ENCODE assay signal across 9 cellular contexts in the genomic region with DNA sequence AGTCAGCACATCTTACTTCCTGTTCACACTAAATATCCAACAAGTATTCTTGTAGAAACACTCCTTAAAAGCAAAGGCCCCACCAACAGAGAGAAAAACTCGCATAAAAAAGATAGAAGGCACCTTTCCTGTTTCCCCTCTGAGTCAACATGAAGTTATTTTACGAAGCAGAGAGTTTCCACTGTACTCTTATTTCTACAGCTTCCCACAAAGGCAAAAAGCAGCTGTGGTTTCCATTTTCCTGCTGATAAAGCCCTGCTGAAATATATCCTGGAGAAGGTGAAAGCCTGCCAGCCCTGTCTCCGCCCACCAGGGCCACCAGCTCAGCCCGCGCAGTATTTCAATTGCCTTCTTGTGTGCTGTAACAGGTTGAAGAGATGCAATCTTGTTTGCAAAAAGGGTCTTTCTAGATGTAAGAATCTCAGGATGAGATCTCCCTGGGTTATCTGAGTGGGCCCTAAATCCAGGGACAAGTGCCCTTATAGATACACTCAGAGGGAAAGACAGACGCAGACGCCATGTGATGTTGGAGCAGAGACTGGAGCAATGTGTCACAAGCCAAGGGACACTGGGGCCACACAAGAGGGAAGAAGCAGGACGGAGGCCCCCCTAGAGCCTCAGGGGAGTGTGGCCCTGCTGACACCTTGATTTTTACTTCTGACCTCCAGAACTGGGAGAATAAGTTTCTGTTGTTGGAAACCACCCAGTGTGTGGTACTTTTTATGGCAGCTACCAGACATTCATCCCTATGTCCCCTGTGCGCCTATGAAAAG. TPM values are rescaled to one million over a fixed set of nuclear protein-coding genes. Genes with fewer than 3 reads are reported as not detected.
A peak's percentile ranks its signal among the peaks of the same experiment; 100 is the strongest.
DNase-seq lines count a peak whose midpoint lies in the region; ATAC-seq and TF ChIP-seq lines count a peak whose summit lies in the region.
"Had no signal": no experiment of that assay in that cellular context is flagged by ENCODE, and none has a peak within 500 bp of the region (broad histone marks: within the 10 kb centered on the region; RNA-seq: fewer than 3 reads in every experiment).

No MANE protein-coding gene starts in this region.

- peaks cover 6% of the 10 kb centered on the region for H3K4me1 ChIP-seq in foreskin keratinocyte
- H3K4me1 ChIP-seq in trophoblast cell (ENCODE audit: control insufficient read depth in 1 of 2, insufficient read depth in 2 of 2, low read length in 2 of 2): peaks cover 2 to 5% of the 10 kb centered on the region in 2 experiments

- H3K27me3 Mint-ChIP-seq in activated CD4-positive, alpha-beta memory T cell treated with anti-CD3 and anti-CD28 coated beads for 36 hours: no peaks in the 10 kb centered on the region

- H3K9ac ChIP-seq in trophoblast cell (ENCODE audit: low read length): no peak overlapping the region

- H3K27ac ChIP-seq in foreskin keratinocyte (no peak overlapping the region), trophoblast cell (ENCODE audit: low read depth, low read length) (no peak overlapping the region)
- H3K27ac ChIP-seq: PC-9 had no signal

- H2BK120ac ChIP-seq in trophoblast cell (ENCODE audit: insufficient read depth, low read length, poor library complexity): no peak overlapping the region

- intact Hi-C loops in activated CD4-positive, alpha-beta memory T cell treated with anti-CD3 and anti-CD28 coated beads for 36 hours (cut with micrococcal nuclease): loop anchor here (1.0 kb wide), 2 partner anchors 11 to 14 kb away; no protein-coding TSS in a partner anchor

- no peak overlapping the region for H3K23ac ChIP-seq in trophoblast cell (ENCODE audit: low read length)

- H3K36me3 Mint-ChIP-seq in activated CD4-positive, alpha-beta memory T cell treated with anti-CD3 and anti-CD28 coated beads for 36 hours: peaks cover 65% of the 10 kb centered on the region

- H3K9me3 ChIP-seq in trophoblast cell (ENCODE audit: insufficient read depth, low read depth, low read length): peaks cover 3% of the 10 kb centered on the region

- POLR2A ChIA-PET in activated CD4-positive, alpha-beta memory T cell treated with anti-CD3 and anti-CD28 coated beads for 36 hours (lab: Charles Lee): interaction anchor here (0.6 to 2.8 kb wide), 12 partner anchors 10 to 71 kb away, joined by 3 to 17 read pairs (median 4); no protein-coding TSS in a partner anchor

- H3K4me3 ChIP-seq in trophoblast cell (ENCODE audit: low read depth, low read length): no peak overlapping the region
- H3K4me3 ChIP-seq: PC-9 had no signal

- H3K79me1 ChIP-seq in trophoblast cell (ENCODE audit: low read length): no peaks in the 10 kb centered on the region

- no peak overlapping the region for H2AK5ac ChIP-seq in trophoblast cell (ENCODE audit: low read length)

- H3K9me3 Mint-ChIP-seq in activated CD4-positive, alpha-beta memory T cell treated with anti-CD3 and anti-CD28 coated beads for 36 hours: peaks cover 12% of the 10 kb centered on the region

- no peak overlapping the region for H3K4me2 ChIP-seq in trophoblast cell (ENCODE audit: low read length)
- H3K4me2 ChIP-seq: PC-9 had no signal

- H3K4me1 Mint-ChIP-seq in activated CD4-positive, alpha-beta memory T cell treated with anti-CD3 and anti-CD28 coated beads for 36 hours (ENCODE audit: low read depth): peaks cover 88% of the 10 kb centered on the region

- no peak overlapping the region for H2BK12ac ChIP-seq in trophoblast cell (ENCODE audit: low read length)

- CTCF ChIA-PET in activated CD4-positive, alpha-beta memory T cell treated with anti-CD3 and anti-CD28 coated beads for 36 hours (lab: Charles Lee): interaction anchor here (1.0 to 1.9 kb wide), 5 partner anchors 13 to 71 kb away, joined by 3 to 7 read pairs (median 4); no protein-coding TSS in a partner anchor

- no peaks in the 10 kb centered on the region for H3K79me2 ChIP-seq in trophoblast cell (ENCODE audit: control insufficient read depth, insufficient read depth, low read length, poor library complexity)

- no peak for TF ChIP-seq CTCF in foreskin keratinocyte (conservative IDR thresholded peaks at IDR 0.05)

- H4K8ac ChIP-seq in trophoblast cell (ENCODE audit: low read depth, low read length): no peak overlapping the region

- H2AFZ ChIP-seq in trophoblast cell (ENCODE audit: insufficient read depth, low read length, poor library complexity): no peak overlapping the region
- H2AFZ ChIP-seq: PC-9 had no signal

- ATAC-seq in foreskin keratinocyte: peak; percentile 57
- ATAC-seq in HG03571 (IDR thresholded peaks at IDR 0.05; ENCODE audit: unreplicated experiment): no peak
- ATAC-seq in HG02678 (IDR thresholded peaks at IDR 0.05; ENCODE audit: unreplicated experiment): no peak

- WGBS in trophoblast cell (ENCODE audit: extremely low coverage, insufficient coverage, insufficient read length): no CpG with 5 or more reads among the region's 9 CpGs

- no peaks in the 10 kb centered on the region for H3K27me3 ChIP-seq in foreskin keratinocyte
- H3K27me3 ChIP-seq in trophoblast cell (ENCODE audit: insufficient read depth, low read length): no peaks in the 10 kb centered on the region

- no peak overlapping the region for H4K91ac ChIP-seq in trophoblast cell (ENCODE audit: low read depth, low read length)

- no peaks in the 10 kb centered on the region for H3K36me3 ChIP-seq in trophoblast cell (ENCODE audit: control insufficient read depth in 1 of 2, insufficient read depth in 2 of 2, low read length in 2 of 2)

- H2BK5ac ChIP-seq in trophoblast cell (ENCODE audit: low read depth, low read length, poor library complexity): no peak overlapping the region

- peak overlapping the region; percentile 79 for H3K4me3 Mint-ChIP-seq in activated CD4-positive, alpha-beta memory T cell treated with anti-CD3 and anti-CD28 coated beads for 36 hours

- no peak overlapping the region for H3K14ac ChIP-seq in trophoblast cell (ENCODE audit: low read length)

- no peak overlapping the region for H3K18ac ChIP-seq in trophoblast cell (ENCODE audit: low read length)

- no peak overlapping the region for H3K4ac ChIP-seq in trophoblast cell (ENCODE audit: low read depth, low read length)

- peak overlapping the region; percentile 97 for H3K27ac Mint-ChIP-seq in activated CD4-positive, alpha-beta memory T cell treated with anti-CD3 and anti-CD28 coated beads for 36 hours

- peak; percentile 24 for DNase-seq in NOMO-1 treated with DMSO at 0.1 percent for 48 hours (lab: John Stamatoyannopoulos, UW; ENCODE audit: unreplicated experiment)
- DNase-seq in NOMO-1 treated with dmso at 0.1 percent for 144 hours (lab: John Stamatoyannopoulos, UW; ENCODE audit: unreplicated experiment): no peak
- DNase-seq in activated CD4-positive, alpha-beta memory T cell treated with anti-CD3 and anti-CD28 coated beads for 36 hours: peak; percentile 78
- DNase-seq in foreskin keratinocyte: peak; percentile 7 to 49
- DNase-seq in stimulated activated CD4-positive, alpha-beta T cell treated with anti-CD3 and anti-CD28 coated beads, Interleukin-2, amount 100 ng/mL, for 24 hours: peak; percentile 59 to 72
- DNase-seq in trophoblast cell: no peak

- no peak overlapping the region for H4K12ac ChIP-seq in trophoblast cell (ENCODE audit: low read depth, low read length)

RNA-seq across cellular contexts. Expression of a gene that starts 19.9 kb away (rescaled TPM):
- total RNA-seq in activated CD4-positive, alpha-beta memory T cell treated with anti-CD3 and anti-CD28 coated beads for 36 hours: 100 to 1,000 TPM; 159 to 161 TPM
- 1.9 TPM in 2 replicates for total RNA-seq in foreskin keratinocyte
- 0.68 and 0.69 TPM in 2 replicates for polyA plus RNA-seq in foreskin keratinocyte
- polyA plus RNA-seq in trophoblast cell (2013): 6.3 and 6.5 TPM in 2 replicates

Comparison
In these comparisons a context has a peak if more than half of its experiments do, and no peak if none do; other contexts are left out.
1. DNase-seq: peak in NOMO-1 treated with DMSO at 0.1 percent for 48 hours (single experiment), activated CD4-positive, alpha-beta memory T cell treated with anti-CD3 and anti-CD28 coated beads for 36 hours (single experiment), foreskin keratinocyte (2 of 2) and stimulated activated CD4-positive, alpha-beta T cell treated with anti-CD3 and anti-CD28 coated beads, Interleukin-2, amount 100 ng/mL, for 24 hours (2 of 2); none in NOMO-1 treated with dmso at 0.1 percent for 144 hours (single experiment) and trophoblast cell (0 of 2).
2. RNA of a gene that starts 19.9 kb away (total RNA-seq): 159 to 161 TPM in activated CD4-positive, alpha-beta memory T cell treated with anti-CD3 and anti-CD28 coated beads for 36 hours; 1.9 TPM in foreskin keratinocyte; every median in the first group is over 10 times any median in the second.